Comparison of ENCODE assay signal across 28 cellular contexts in the genomic region with DNA sequence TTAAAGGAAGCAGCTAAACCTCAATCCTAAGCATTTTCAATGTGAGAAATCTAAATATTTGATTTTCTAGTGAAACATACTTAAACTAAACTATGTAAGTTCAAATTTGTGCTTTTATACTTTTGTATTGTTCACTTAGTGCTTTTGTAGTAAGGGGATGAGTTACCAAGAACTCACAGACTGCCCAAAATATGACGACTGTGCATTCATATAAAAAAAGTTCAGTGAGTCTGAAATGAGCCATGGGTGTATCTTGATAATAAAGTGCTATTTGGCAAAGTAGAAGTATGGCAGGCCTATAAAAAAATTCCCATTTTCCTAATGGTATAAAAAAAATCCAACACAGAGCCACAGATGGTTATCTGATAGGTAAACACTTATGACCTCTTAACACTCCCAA.
"Had no signal": no experiment of that assay in that cellular context is flagged by ENCODE, and none has a peak within 500 bp of the region (broad histone marks: within the 10 kb centered on the region; RNA-seq: fewer than 3 reads in every experiment).

No MANE protein-coding gene starts in this region.

- H3K27ac Mint-ChIP-seq: activated CD4-positive, alpha-beta T cell treated with anti-CD3 and anti-CD28 coated beads, Interleukin-2, amount 10 ng/mL, durations not matched to agents 7 days and 5 days; activated CD8-positive, alpha-beta T cell treated with anti-CD3 and anti-CD28 coated beads, Interleukin-2, amount 10 ng/mL, durations not matched to agents 7 days and 5 days; activated naive CD4-positive, alpha-beta T cell treated with anti-CD3 and anti-CD28 coated beads, Interleukin-2, amount 50 U/mL, for 24 hours; T-helper 2 cell treated with Interferon-gamma antibody and Interleukin-4, amounts not matched to agents 5 μg/mL and 100 μg/mL, for 36 hours had no signal

- ATAC-seq: activated CD8-positive, alpha-beta T cell treated with anti-CD3 and anti-CD28 coated beads, Interleukin-2, amount 10 ng/mL, durations not matched to agents 7 days and 5 days; PC-3; Right ventricle myocardium inferior had no signal

- DNase-seq: activated CD4-positive, alpha-beta T cell treated with anti-CD3 and anti-CD28 coated beads, Interleukin-2, amount 10 ng/mL, durations not matched to agents 7 days and 5 days; activated CD4-positive, alpha-beta T cell treated with anti-CD3 and anti-CD28 coated beads, Interleukin-2, amount 50 U/mL, for 48 hours; activated CD8-positive, alpha-beta T cell treated with anti-CD3 and anti-CD28 coated beads, Interleukin-2, amount 10 ng/mL, durations not matched to agents 7 days and 5 days; activated gamma-delta T cell; activated naive CD4-positive, alpha-beta T cell treated with Interleukin-2 at 50 U/mL for 16 hours; activated T-cell treated with anti-CD3 and anti-CD28 coated beads, Interleukin-2, amount 50 U/mL, for 48 hours; anterior cingulate cortex; brain microvascular endothelial cell; central memory CD4-positive, alpha-beta T cell; Kasumi-1; KG1; MM.1S; MV-4-11; NCI-H1092; NCI-H1436 treated with DMSO at 0.1 percent for 48 hours; NCI-H1694 treated with DMSO at 0.1 percent for 48 hours; NCI-H2029; NCI-H2107; NCI-H2171; NCI-H510A; NCI-H526; NCI-H748 treated with DMSO at 0.1 percent for 48 hours; NK-92 treated with Interleukin-12 subunit alpha and Interleukin-12 subunit beta, amount 100 ng/mL, for 24 hours; PC-3; SW 1271 had no signal

- H3K4me3 Mint-ChIP-seq: activated CD4-positive, alpha-beta T cell treated with anti-CD3 and anti-CD28 coated beads, Interleukin-2, amount 10 ng/mL, durations not matched to agents 7 days and 5 days; activated CD8-positive, alpha-beta T cell treated with anti-CD3 and anti-CD28 coated beads, Interleukin-2, amount 10 ng/mL, durations not matched to agents 7 days and 5 days; activated naive CD4-positive, alpha-beta T cell treated with anti-CD3 and anti-CD28 coated beads, Interleukin-2, amount 50 U/mL, for 24 hours; T-helper 2 cell treated with Interferon-gamma antibody and Interleukin-4, amounts not matched to agents 5 μg/mL and 100 μg/mL, for 36 hours had no signal

- H3K9me3 Mint-ChIP-seq: activated CD4-positive, alpha-beta T cell treated with anti-CD3 and anti-CD28 coated beads, Interleukin-2, amount 10 ng/mL, durations not matched to agents 7 days and 5 days; activated naive CD4-positive, alpha-beta T cell treated with anti-CD3 and anti-CD28 coated beads, Interleukin-2, amount 50 U/mL, for 24 hours; T-helper 2 cell treated with Interferon-gamma antibody and Interleukin-4, amounts not matched to agents 5 μg/mL and 100 μg/mL, for 36 hours had no signal

- H3K27me3 Mint-ChIP-seq: activated CD4-positive, alpha-beta T cell treated with anti-CD3 and anti-CD28 coated beads, Interleukin-2, amount 10 ng/mL, durations not matched to agents 7 days and 5 days; activated naive CD4-positive, alpha-beta T cell treated with anti-CD3 and anti-CD28 coated beads, Interleukin-2, amount 50 U/mL, for 24 hours had no signal

- H3K4me1 Mint-ChIP-seq: activated naive CD4-positive, alpha-beta T cell treated with anti-CD3 and anti-CD28 coated beads, Interleukin-2, amount 50 U/mL, for 24 hours had no signal
